In the genomic region with DNA sequence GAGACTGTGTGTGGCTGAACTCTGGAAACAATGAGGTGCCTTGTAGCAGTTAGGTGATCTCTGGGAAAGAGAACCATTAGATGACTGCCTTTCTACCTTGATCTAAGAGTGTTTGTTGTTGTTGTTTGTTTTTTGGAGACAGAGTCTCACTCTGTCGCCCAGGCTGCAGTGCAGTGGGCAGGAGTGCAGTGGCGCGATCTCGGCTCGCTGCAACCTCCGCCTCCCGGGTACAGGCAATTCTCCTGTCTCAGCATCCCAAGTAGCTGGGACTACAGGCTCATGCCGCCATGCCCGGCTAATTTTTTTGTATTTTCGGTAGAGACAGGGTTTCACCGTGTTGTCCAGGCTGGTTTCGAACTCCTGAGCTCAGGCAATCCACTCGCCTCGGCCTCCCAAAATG, we compare ENCODE assay signal across 9 cellular contexts. TPM values are rescaled to one million over a fixed set of nuclear protein-coding genes. Genes with fewer than 3 reads are reported as not detected.
A peak's percentile ranks its signal among the peaks of the same experiment; 100 is the strongest.
DNase-seq lines count a peak whose midpoint lies in the region; ATAC-seq lines count a peak whose summit lies in the region.
"Not testable (repeated sequence)": the region's sequence is repeated elsewhere in the genome, so short reads cannot be mapped to it uniquely, and the experiment has no call there.
"Had no signal": no experiment of that assay in that cellular context is flagged by ENCODE, and none has a peak within 500 bp of the region (broad histone marks: within the 10 kb centered on the region; RNA-seq: fewer than 3 reads in every experiment).

No MANE protein-coding gene starts in this region.

- H3K27me3 Mint-ChIP-seq in CD4-positive, alpha-beta memory T cell; T-helper 2 cell treated with Interferon-gamma antibody and Interleukin-4, amounts not matched to agents 5 μg/mL and 100 μg/mL, for 36 hours (ENCODE audit: low read depth); activated CD4-positive, alpha-beta T cell treated with anti-CD3 and anti-CD28 coated beads, Interleukin-2, amount 10 ng/mL, durations not matched to agents 7 days and 5 days; activated T-helper 1 cell treated with anti-CD3 and anti-CD28 coated beads, Interleukin-12 subunit alpha, Interleukin-12 subunit beta, Interleukin-2, Interleukin-4 antibody, amounts not matched to agents 30 ng/mL and 10 ng/mL and 1 ng/mL, durations not matched to agents 14 hours and 24 hours and 36 hours (ENCODE audit: insufficient read depth); activated naive CD8-positive, alpha-beta T cell treated with anti-CD3 and anti-CD28 coated beads for 36 hours; naive thymus-derived CD4-positive, alpha-beta T cell; stimulated activated memory B cell treated with anti-CD40 and anti-IgM and Interleukin-4, amounts not matched to agents 10 μg/mL and 1 μg/mL and 100 μg/mL, for 72 hours: not testable (repeated sequence)

- not testable (repeated sequence) for H3K4me3 Mint-ChIP-seq in CD4-positive, alpha-beta memory T cell; T-helper 2 cell treated with Interferon-gamma antibody and Interleukin-4, amounts not matched to agents 5 μg/mL and 100 μg/mL, for 36 hours; activated CD4-positive, alpha-beta T cell treated with anti-CD3 and anti-CD28 coated beads, Interleukin-2, amount 10 ng/mL, durations not matched to agents 7 days and 5 days; activated T-helper 1 cell treated with anti-CD3 and anti-CD28 coated beads, Interleukin-12 subunit alpha, Interleukin-12 subunit beta, Interleukin-2, Interleukin-4 antibody, amounts not matched to agents 30 ng/mL and 10 ng/mL and 1 ng/mL, durations not matched to agents 14 hours and 24 hours and 36 hours; activated naive CD8-positive, alpha-beta T cell treated with anti-CD3 and anti-CD28 coated beads for 36 hours; stimulated activated memory B cell treated with anti-CD40 and anti-IgM and Interleukin-4, amounts not matched to agents 10 μg/mL and 1 μg/mL and 100 μg/mL, for 72 hours
- peak overlapping the region in 1 of 10 donors; percentile 18 for H3K4me3 Mint-ChIP-seq in naive thymus-derived CD4-positive, alpha-beta T cell

- not testable (repeated sequence) for H3K9me3 Mint-ChIP-seq in CD4-positive, alpha-beta memory T cell; T-helper 2 cell treated with Interferon-gamma antibody and Interleukin-4, amounts not matched to agents 5 μg/mL and 100 μg/mL, for 36 hours; activated CD4-positive, alpha-beta T cell treated with anti-CD3 and anti-CD28 coated beads, Interleukin-2, amount 10 ng/mL, durations not matched to agents 7 days and 5 days; activated T-helper 1 cell treated with anti-CD3 and anti-CD28 coated beads, Interleukin-12 subunit alpha, Interleukin-12 subunit beta, Interleukin-2, Interleukin-4 antibody, amounts not matched to agents 30 ng/mL and 10 ng/mL and 1 ng/mL, durations not matched to agents 14 hours and 24 hours and 36 hours; activated naive CD8-positive, alpha-beta T cell treated with anti-CD3 and anti-CD28 coated beads for 36 hours; naive thymus-derived CD4-positive, alpha-beta T cell; stimulated activated memory B cell treated with anti-CD40 and anti-IgM and Interleukin-4, amounts not matched to agents 10 μg/mL and 1 μg/mL and 100 μg/mL, for 72 hours

- peaks cover 80% of the 10 kb centered on the region for H3K36me3 ChIP-seq in CD4-positive, alpha-beta memory T cell (ENCODE audit: insufficient read depth, low read length)
- H3K36me3 ChIP-seq in naive thymus-derived CD4-positive, alpha-beta T cell (ENCODE audit: control insufficient read depth in 2 of 3, insufficient read depth in 3 of 3, low read length in 3 of 3) = peaks cover 45 to 90% (median 54%) of the 10 kb centered on the region in 3 experiments

- H3K36me3 Mint-ChIP-seq in CD4-positive, alpha-beta memory T cell = peaks cover 61 to 77% of the 10 kb centered on the region in 2 donors
- H3K36me3 Mint-ChIP-seq in T-helper 2 cell treated with Interferon-gamma antibody and Interleukin-4, amounts not matched to agents 5 μg/mL and 100 μg/mL, for 36 hours (ENCODE audit: low read depth) = peaks cover 77% of the 10 kb centered on the region
- H3K36me3 Mint-ChIP-seq in activated CD4-positive, alpha-beta T cell treated with anti-CD3 and anti-CD28 coated beads, Interleukin-2, amount 10 ng/mL, durations not matched to agents 7 days and 5 days (ENCODE audit: low read depth) = peaks cover 81% of the 10 kb centered on the region
- peaks cover 49% of the 10 kb centered on the region for H3K36me3 Mint-ChIP-seq in activated T-helper 1 cell treated with anti-CD3 and anti-CD28 coated beads, Interleukin-12 subunit alpha, Interleukin-12 subunit beta, Interleukin-2, Interleukin-4 antibody, amounts not matched to agents 30 ng/mL and 10 ng/mL and 1 ng/mL, durations not matched to agents 14 hours and 24 hours and 36 hours (ENCODE audit: low read depth)
- peaks cover 42% of the 10 kb centered on the region for H3K36me3 Mint-ChIP-seq in activated naive CD8-positive, alpha-beta T cell treated with anti-CD3 and anti-CD28 coated beads for 36 hours
- peaks cover 7 to 54% (median 36%) of the 10 kb centered on the region in 5 donors for H3K36me3 Mint-ChIP-seq in naive thymus-derived CD4-positive, alpha-beta T cell
- H3K36me3 Mint-ChIP-seq in stimulated activated memory B cell treated with anti-CD40 and anti-IgM and Interleukin-4, amounts not matched to agents 10 μg/mL and 1 μg/mL and 100 μg/mL, for 72 hours = peaks cover 33% of the 10 kb centered on the region

- not testable (repeated sequence) for DNase-seq in CD4-positive, alpha-beta memory T cell; T-helper 2 cell treated with Interferon-gamma antibody and Interleukin-4, amounts not matched to agents 5 μg/mL and 100 μg/mL, for 36 hours (ENCODE audit: low spot score); activated CD4-positive, alpha-beta T cell treated with anti-CD3 and anti-CD28 coated beads, Interleukin-2, amount 10 ng/mL, durations not matched to agents 7 days and 5 days; activated T-helper 1 cell treated with anti-CD3 and anti-CD28 coated beads, Interleukin-12 subunit alpha, Interleukin-12 subunit beta, Interleukin-2, Interleukin-4 antibody, amounts not matched to agents 30 ng/mL and 10 ng/mL and 1 ng/mL, durations not matched to agents 14 hours and 24 hours and 36 hours (ENCODE audit: low spot score); activated naive CD8-positive, alpha-beta T cell treated with anti-CD3 and anti-CD28 coated beads for 36 hours; naive thymus-derived CD4-positive, alpha-beta T cell

- CTCF ChIA-PET in CD4-positive, alpha-beta memory T cell (lab: Charles Lee; ENCODE audit: partially characterized antibody) = interaction anchor here (0.8 to 4.8 kb wide), 3 partner anchors 13 to 168 kb away, joined by 3 to 23 read pairs (median 4); no protein-coding TSS in a partner anchor
- CTCF ChIA-PET in activated CD4-positive, alpha-beta T cell treated with anti-CD3 and anti-CD28 coated beads, Interleukin-2, amount 10 ng/mL, durations not matched to agents 7 days and 5 days (lab: Charles Lee) = interaction anchor here (2.3 to 18.4 kb wide), 2 partner anchors 13 to 36 kb away, joined by 7 to 225 read pairs; no protein-coding TSS in a partner anchor
- CTCF ChIA-PET in naive thymus-derived CD4-positive, alpha-beta T cell (lab: Charles Lee) = not testable (repeated sequence)

- POLR2A ChIA-PET in CD4-positive, alpha-beta memory T cell (lab: Charles Lee; ENCODE audit: partially characterized antibody) = interaction anchor here (1.0 kb wide), 1 partner anchor 9 kb away, joined by 4 read pairs; no protein-coding TSS in a partner anchor
- POLR2A ChIA-PET in activated CD4-positive, alpha-beta T cell treated with anti-CD3 and anti-CD28 coated beads, Interleukin-2, amount 10 ng/mL, durations not matched to agents 7 days and 5 days (lab: Charles Lee) = not testable (repeated sequence)
- POLR2A ChIA-PET in naive thymus-derived CD4-positive, alpha-beta T cell (lab: Charles Lee) = interaction anchor here (1.4 to 1.5 kb wide), 3 partner anchors 11 to 33 kb away, joined by 4 to 8 read pairs (median 4); no protein-coding TSS in a partner anchor

- not testable (repeated sequence) for H3K4me1 ChIP-seq in CD4-positive, alpha-beta memory T cell (ENCODE audit: insufficient read depth, low read length); naive thymus-derived CD4-positive, alpha-beta T cell (ENCODE audit: control insufficient read depth in 2 of 2, insufficient read depth in 2 of 2, low read length in 2 of 2)

- H3K9me3 ChIP-seq in CD4-positive, alpha-beta memory T cell (ENCODE audit: control insufficient read depth in 1 of 2, low read length in 2 of 2); naive thymus-derived CD4-positive, alpha-beta T cell (ENCODE audit: control insufficient read depth in 2 of 3, low read length in 3 of 3): not testable (repeated sequence)

- H3K4me3 ChIP-seq in CD4-positive, alpha-beta memory T cell (ENCODE audit: low read length in 2 of 2); naive thymus-derived CD4-positive, alpha-beta T cell (ENCODE audit: low read length): not testable (repeated sequence)

- H3K27ac Mint-ChIP-seq in CD4-positive, alpha-beta memory T cell = peak overlapping the region in 5 of 7 donors; percentile 1 to 58 (median 52)
- peak overlapping the region; percentile 38 for H3K27ac Mint-ChIP-seq in T-helper 2 cell treated with Interferon-gamma antibody and Interleukin-4, amounts not matched to agents 5 μg/mL and 100 μg/mL, for 36 hours
- H3K27ac Mint-ChIP-seq in activated CD4-positive, alpha-beta T cell treated with anti-CD3 and anti-CD28 coated beads, Interleukin-2, amount 10 ng/mL, durations not matched to agents 7 days and 5 days = peak overlapping the region; percentile 64
- H3K27ac Mint-ChIP-seq in activated T-helper 1 cell treated with anti-CD3 and anti-CD28 coated beads, Interleukin-12 subunit alpha, Interleukin-12 subunit beta, Interleukin-2, Interleukin-4 antibody, amounts not matched to agents 30 ng/mL and 10 ng/mL and 1 ng/mL, durations not matched to agents 14 hours and 24 hours and 36 hours = peak overlapping the region; percentile 23
- peak overlapping the region; percentile 45 for H3K27ac Mint-ChIP-seq in activated naive CD8-positive, alpha-beta T cell treated with anti-CD3 and anti-CD28 coated beads for 36 hours
- peak overlapping the region in 6 of 9 donors; percentile 17 to 72 (median 40) for H3K27ac Mint-ChIP-seq in naive thymus-derived CD4-positive, alpha-beta T cell
- H3K27ac Mint-ChIP-seq in stimulated activated memory B cell treated with anti-CD40 and anti-IgM and Interleukin-4, amounts not matched to agents 10 μg/mL and 1 μg/mL and 100 μg/mL, for 72 hours = peak overlapping the region; percentile 42

- not testable (repeated sequence) for H3K27me3 ChIP-seq in CD4-positive, alpha-beta memory T cell (ENCODE audit: insufficient read depth, low read length); naive thymus-derived CD4-positive, alpha-beta T cell (ENCODE audit: control insufficient read depth in 2 of 2, insufficient read depth in 2 of 2, low read length in 2 of 2)

- not testable (repeated sequence) for H3K27ac ChIP-seq in CD4-positive, alpha-beta memory T cell (ENCODE audit: low read depth, low read length); naive thymus-derived CD4-positive, alpha-beta T cell (ENCODE audit: low read depth, low read length)

- ATAC-seq in naive thymus-derived CD4-positive, alpha-beta T cell; stimulated activated memory B cell treated with anti-CD40 and anti-IgM and Interleukin-4, amounts not matched to agents 10 μg/mL and 1 μg/mL and 100 μg/mL, for 72 hours: not testable (repeated sequence)

- intact Hi-C loops in CD4-positive, alpha-beta memory T cell (cut with micrococcal nuclease) = loop anchor here (5.0 kb wide), 1 partner anchor 167 kb away; no protein-coding TSS in a partner anchor
- intact Hi-C loops in activated T-helper 1 cell treated with anti-CD3 and anti-CD28 coated beads, Interleukin-12 subunit alpha, Interleukin-12 subunit beta, Interleukin-2, Interleukin-4 antibody, amounts not matched to agents 30 ng/mL and 10 ng/mL and 1 ng/mL, durations not matched to agents 14 hours and 24 hours and 36 hours (cut with micrococcal nuclease); naive thymus-derived CD4-positive, alpha-beta T cell (cut with micrococcal nuclease): not testable (repeated sequence)

- peaks cover 19 to 33% (median 25%) of the 10 kb centered on the region in 4 donors for H3K4me1 Mint-ChIP-seq in CD4-positive, alpha-beta memory T cell
- peaks cover 40% of the 10 kb centered on the region for H3K4me1 Mint-ChIP-seq in T-helper 2 cell treated with Interferon-gamma antibody and Interleukin-4, amounts not matched to agents 5 μg/mL and 100 μg/mL, for 36 hours (ENCODE audit: low read depth)
- H3K4me1 Mint-ChIP-seq in activated CD4-positive, alpha-beta T cell treated with anti-CD3 and anti-CD28 coated beads, Interleukin-2, amount 10 ng/mL, durations not matched to agents 7 days and 5 days = peaks cover 49% of the 10 kb centered on the region
- peaks cover 30% of the 10 kb centered on the region for H3K4me1 Mint-ChIP-seq in activated T-helper 1 cell treated with anti-CD3 and anti-CD28 coated beads, Interleukin-12 subunit alpha, Interleukin-12 subunit beta, Interleukin-2, Interleukin-4 antibody, amounts not matched to agents 30 ng/mL and 10 ng/mL and 1 ng/mL, durations not matched to agents 14 hours and 24 hours and 36 hours (ENCODE audit: low read depth)
- peaks cover 25% of the 10 kb centered on the region for H3K4me1 Mint-ChIP-seq in activated naive CD8-positive, alpha-beta T cell treated with anti-CD3 and anti-CD28 coated beads for 36 hours
- peaks cover 4 to 44% (median 25%) of the 10 kb centered on the region in 7 donors for H3K4me1 Mint-ChIP-seq in naive thymus-derived CD4-positive, alpha-beta T cell
- H3K4me1 Mint-ChIP-seq in stimulated activated memory B cell treated with anti-CD40 and anti-IgM and Interleukin-4, amounts not matched to agents 10 μg/mL and 1 μg/mL and 100 μg/mL, for 72 hours = not testable (repeated sequence)

RNA-seq across cellular contexts. Expression of a gene that starts 18.8 kb away (rescaled TPM):
- total RNA-seq in CD4-positive, alpha-beta memory T cell = 1 to 10 TPM; 3.8 to 4.6 TPM
- under 1 TPM in 1 of 2 donors, not detected in 1; 0.37 TPM for polyA plus RNA-seq in CD4-positive, alpha-beta memory T cell
- 10 to 100 TPM; 14.9 to 16.5 TPM for total RNA-seq in activated CD4-positive, alpha-beta T cell treated with anti-CD3 and anti-CD28 coated beads, Interleukin-2, amount 10 ng/mL, durations not matched to agents 7 days and 5 days
- total RNA-seq in activated T-helper 1 cell treated with anti-CD3 and anti-CD28 coated beads, Interleukin-12 subunit alpha, Interleukin-12 subunit beta, Interleukin-2, Interleukin-4 antibody, amounts not matched to agents 30 ng/mL and 10 ng/mL and 1 ng/mL, durations not matched to agents 14 hours and 24 hours and 36 hours = 29.6 and 31.5 TPM in 2 replicates
- 10 to 100 TPM; 12.9 to 13.4 TPM for total RNA-seq in activated naive CD8-positive, alpha-beta T cell treated with anti-CD3 and anti-CD28 coated beads for 36 hours
- 10 to 100 TPM in 1 of 5 experiments, 1 to 10 TPM in 1, under 1 TPM in 3; 0.35 to 26.7 (median 0.78) TPM for total RNA-seq in naive thymus-derived CD4-positive, alpha-beta T cell
- under 1 TPM in 1 of 2 donors, not detected in 1; 0.13 TPM for polyA plus RNA-seq in naive thymus-derived CD4-positive, alpha-beta T cell
- total RNA-seq: A172, H9 had no signal

RNA-seq across cellular contexts. Expression of a gene that starts 54.9 kb away (rescaled TPM):
- 100 to 1,000 TPM; 154 to 159 TPM for total RNA-seq in CD4-positive, alpha-beta memory T cell
- polyA plus RNA-seq in CD4-positive, alpha-beta memory T cell = 100 to 1,000 TPM; 150 to 169 TPM
- 100 to 1,000 TPM; 124 to 129 TPM for total RNA-seq in activated CD4-positive, alpha-beta T cell treated with anti-CD3 and anti-CD28 coated beads, Interleukin-2, amount 10 ng/mL, durations not matched to agents 7 days and 5 days
- total RNA-seq in activated T-helper 1 cell treated with anti-CD3 and anti-CD28 coated beads, Interleukin-12 subunit alpha, Interleukin-12 subunit beta, Interleukin-2, Interleukin-4 antibody, amounts not matched to agents 30 ng/mL and 10 ng/mL and 1 ng/mL, durations not matched to agents 14 hours and 24 hours and 36 hours = 89.7 and 90.0 TPM in 2 replicates
- 100 to 1,000 TPM; 117 to 118 TPM for total RNA-seq in activated naive CD8-positive, alpha-beta T cell treated with anti-CD3 and anti-CD28 coated beads for 36 hours
- total RNA-seq in naive thymus-derived CD4-positive, alpha-beta T cell = 100 to 1,000 TPM; 129 to 181 (median 152) TPM
- polyA plus RNA-seq in naive thymus-derived CD4-positive, alpha-beta T cell = 100 to 1,000 TPM; 165 to 249 TPM
